ENCODE assay signal across 16 cellular contexts in the genomic region with DNA sequence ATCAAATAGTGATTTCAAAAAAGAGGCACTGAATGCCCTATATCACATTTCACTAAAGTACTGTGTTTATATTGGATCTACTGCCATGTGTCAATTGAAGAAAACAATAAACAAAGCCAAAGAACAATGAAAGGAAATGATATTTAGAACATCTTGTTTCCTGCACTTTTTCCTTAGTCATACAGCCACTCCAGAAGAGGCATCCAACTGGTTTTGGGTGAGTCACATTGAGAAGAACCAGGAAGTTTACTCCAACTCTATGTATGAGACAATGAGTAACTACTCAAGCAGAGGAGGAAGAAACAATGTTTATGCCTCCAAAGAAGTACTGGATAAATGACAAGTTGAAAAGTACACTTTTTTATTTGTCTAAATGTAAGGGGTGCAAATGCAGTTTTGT.
DNase-seq lines count a peak whose midpoint lies in the region; ATAC-seq, FAIRE-seq and TF ChIP-seq lines count a peak whose summit lies in the region.
"Had no signal": no experiment of that assay in that cellular context is flagged by ENCODE, and none has a peak within 500 bp of the region (broad histone marks: within the 10 kb centered on the region; RNA-seq: fewer than 3 reads in every experiment).

No MANE protein-coding gene starts in this region.

- H3K27me3 ChIP-seq in SK-N-SH (ENCODE audit: insufficient read depth) (no peaks in the 10 kb centered on the region; the same call in 1 of the 2 replicates), subcutaneous abdominal adipose tissue (ENCODE audit: control insufficient read depth in 5 of 5, insufficient read depth in 4 of 5, low read length in 5 of 5) (no peaks in the 10 kb centered on the region), HepG2 (ENCODE audit: control insufficient read depth in 1 of 2, insufficient read depth in 2 of 2, low read length in 2 of 2) (no peaks in the 10 kb centered on the region)

- CTCF ChIA-PET in SK-N-SH (lab: Yijun Ruan, JAX) (no interaction called here), HepG2 (lab: Yijun Ruan, JAX; ENCODE audit: low intra/inter-chr PET ratio, low total read pairs) (no interaction called here)

- H3K4me3 ChIP-seq in SK-N-SH (ENCODE audit: low read depth in 2 of 2, low read length in 1 of 2) (no peak overlapping the region), fibroblast of pulmonary artery (replicated peaks; ENCODE audit: low read depth, low read length) (no peak overlapping the region), subcutaneous abdominal adipose tissue (ENCODE audit: low read depth in 1 of 5, low read length in 5 of 5) (no peak overlapping the region), HepG2 (replicated peaks in 1 of 3; ENCODE audit: insufficient read depth in 1 of 3, low read depth in 2 of 3, low read length in 3 of 3) (no peak overlapping the region)

- POLR2A ChIA-PET in SK-N-SH (lab: Yijun Ruan, JAX) (no interaction called here), HepG2 (lab: Yijun Ruan, JAX) (no interaction called here)

- no peaks in the 10 kb centered on the region for H3F3A ChIP-seq in SK-N-SH (replicated peaks; ENCODE audit: insufficient read depth)

- no TSS peak for BruUV-seq in HepG2 (replicated peaks; lab: Mats Ljungman, UMichigan)

- no peak for FAIRE-seq in HepG2 (lab: Jason Lieb, UNC)
- FAIRE-seq: A204.1, frontal cortex, G401.6 had no signal

- H3K36me3 ChIP-seq in SK-N-SH (replicated peaks in 1 of 2; ENCODE audit: control insufficient read depth in 1 of 2, insufficient read depth in 2 of 2, low read length in 1 of 2) (no peaks in the 10 kb centered on the region), subcutaneous abdominal adipose tissue (ENCODE audit: control insufficient read depth in 5 of 5, insufficient read depth in 5 of 5, low read length in 5 of 5) (no peaks in the 10 kb centered on the region), HepG2 (replicated peaks in 1 of 2; ENCODE audit: control insufficient read depth in 1 of 2, insufficient read depth in 2 of 2, low read length in 2 of 2) (no peaks in the 10 kb centered on the region)

- peak overlapping the region in 1 of 2 experiments; percentile 34; a peak in 2 of 4 replicates for H3K27ac ChIP-seq in SK-N-SH (ENCODE audit: low read depth in 2 of 2, low read length in 1 of 2)
- H3K27ac ChIP-seq in subcutaneous abdominal adipose tissue (ENCODE audit: low read depth, low read length) = peak overlapping the region; percentile 55
- no peak overlapping the region for H3K27ac ChIP-seq in HepG2 (ENCODE audit: extremely low read length, insufficient read depth, low read length)

- H3K9me2 ChIP-seq in SK-N-SH = no peaks in the 10 kb centered on the region

- H3K4me1 ChIP-seq in SK-N-SH (ENCODE audit: control insufficient read depth in 1 of 2, insufficient read depth in 2 of 2, low read depth in 1 of 2, low read length in 1 of 2) = peaks cover 0 to 6% of the 10 kb centered on the region in 2 experiments; a peak in 2 of 4 replicates
- H3K4me1 ChIP-seq in subcutaneous abdominal adipose tissue (ENCODE audit: control insufficient read depth in 5 of 5, insufficient read depth in 5 of 5, low read length in 5 of 5) = peaks cover 0 to 4% (median 0%) of the 10 kb centered on the region in 5 donors
- H3K4me1 ChIP-seq in HepG2 (ENCODE audit: insufficient read depth, low read length) = no peaks in the 10 kb centered on the region

- H3K9me3 ChIP-seq in SK-N-SH (no peaks in the 10 kb centered on the region), subcutaneous abdominal adipose tissue (ENCODE audit: control insufficient read depth in 5 of 5, low read length in 5 of 5) (no peaks in the 10 kb centered on the region), HepG2 (ENCODE audit: low read length) (no peaks in the 10 kb centered on the region)

- H3K4me2 ChIP-seq in SK-N-SH (no peak overlapping the region), HepG2 (ENCODE audit: low read depth, low read length) (no peak overlapping the region)

- no peak for TF ChIP-seq RAD21 in SK-N-SH (IDR thresholded peaks at IDR 0.05; ENCODE audit: low read length)
- TF ChIP-seq RAD21 in HepG2 (CRISPR knock-in tag; IDR thresholded peaks at IDR 0.05) = no peak

- H3K79me2 ChIP-seq in SK-N-SH (ENCODE audit: insufficient read depth) (no peaks in the 10 kb centered on the region), HepG2 (ENCODE audit: insufficient read depth, low read length) (no peaks in the 10 kb centered on the region)

- 0 out of 2 replicates have a peak overlapping the region, but pooled peaks have one; percentile 17 for H2AFZ ChIP-seq in SK-N-SH (ENCODE audit: low read depth)
- no peak overlapping the region for H2AFZ ChIP-seq in HepG2 (ENCODE audit: low read length)

- H4K20me1 ChIP-seq in SK-N-SH (ENCODE audit: insufficient read depth) (no peaks in the 10 kb centered on the region), HepG2 (ENCODE audit: insufficient read depth, low read length) (no peaks in the 10 kb centered on the region)

- no peak for ATAC-seq in HepG2
- ATAC-seq: left lobe of liver had no signal

- no peak for TF ChIP-seq CTCF in SK-N-SH (IDR thresholded peaks at IDR 0.05)
- TF ChIP-seq CTCF in fibroblast of pulmonary artery (IDR thresholded peaks at IDR 0.05; ENCODE audit: low read length, missing control alignments) = no peak
- TF ChIP-seq CTCF in HepG2 (CRISPR knock-in tag; IDR thresholded peaks at IDR 0.05) = no peak

- intact Hi-C loops in HepG2 (cut with micrococcal nuclease; ENCODE audit: unreplicated experiment) = no loop called here

- TF ChIP-seq POLR2A in HepG2 (IDR thresholded peaks at IDR 0.05; ENCODE audit: insufficient read depth in 1 of 2, low read depth in 2 of 2, low read length in 2 of 2) = no peak

- TF ChIP-seq EP300 in SK-N-SH (IDR thresholded peaks at IDR 0.05; ENCODE audit: borderline replicate concordance in 1 of 2, low read depth in 1 of 2, low read length in 1 of 2) (no peak), HepG2 (IDR thresholded peaks at IDR 0.05; ENCODE audit: low read depth in 2 of 2, low read length in 2 of 2) (no peak), HepG2 (CRISPR knock-in tag; IDR thresholded peaks at IDR 0.05; ENCODE audit: borderline replicate concordance) (no peak)

- H3K9ac ChIP-seq in SK-N-SH (no peak overlapping the region), subcutaneous abdominal adipose tissue (ENCODE audit: low read length in 5 of 5) (no peak overlapping the region), HepG2 (ENCODE audit: insufficient read depth, low read depth, low read length) (no peak overlapping the region)

- DNase-seq in SIG-M5 treated with dmso at 0.1 percent for 504 hours (lab: John Stamatoyannopoulos, UW; ENCODE audit: unreplicated experiment) = peak; percentile 6
- no peak for DNase-seq in SIG-M5 (lab: John Stamatoyannopoulos, UW)
- no peak for DNase-seq in SK-N-SH
- peak; percentile 93 for DNase-seq in fibroblast of pulmonary artery (ENCODE audit: low read depth)
- DNase-seq in NCI-H1092 treated with DMSO at 0.1 percent for 48 hours (lab: John Stamatoyannopoulos, UW) = no peak
- no peak for DNase-seq in putamen (ENCODE audit: low spot score)
- DNase-seq in HepG2 (ENCODE audit: low spot score) = no peak
- DNase-seq: activated CD8-positive, alpha-beta memory T cell treated with anti-CD3 and anti-CD28 coated beads for 24 hours; activated naive CD8-positive, alpha-beta T cell treated with anti-CD3 and anti-CD28 coated beads, Interleukin-2, amount 10 ng/mL, durations not matched to agents 7 days and 5 days; NCI-H1417 treated with DMSO at 0.1 percent for 48 hours; T1000 had no signal

- in situ Hi-C loops in HepG2 (cut with HindIII; ENCODE audit: extremely low pct_ligation_motif_present, low pct_unique_long_range_greater_than_20kb) = no loop called here

TF ChIP-seq in SK-N-SH, 30 proteins besides CTCF, POLR2A, EP300 and RAD21 (continues in another document):
- TF ChIP-seq POLR2AphosphoS5 (IDR thresholded peaks at IDR 0.05; ENCODE audit: low read depth, low read length) (no peak), ELF1 (IDR thresholded peaks at IDR 0.05) (peak; percentile 67), NFIC (IDR thresholded peaks at IDR 0.05; ENCODE audit: borderline replicate concordance) (no peak), FOSL2 (IDR thresholded peaks at IDR 0.05; ENCODE audit: borderline replicate concordance, low read depth) (peak; percentile 70), GATA2 (CRISPR knock-in tag; IDR thresholded peaks at IDR 0.05) (no peak)
- TF ChIP-seq, protein P1, sequence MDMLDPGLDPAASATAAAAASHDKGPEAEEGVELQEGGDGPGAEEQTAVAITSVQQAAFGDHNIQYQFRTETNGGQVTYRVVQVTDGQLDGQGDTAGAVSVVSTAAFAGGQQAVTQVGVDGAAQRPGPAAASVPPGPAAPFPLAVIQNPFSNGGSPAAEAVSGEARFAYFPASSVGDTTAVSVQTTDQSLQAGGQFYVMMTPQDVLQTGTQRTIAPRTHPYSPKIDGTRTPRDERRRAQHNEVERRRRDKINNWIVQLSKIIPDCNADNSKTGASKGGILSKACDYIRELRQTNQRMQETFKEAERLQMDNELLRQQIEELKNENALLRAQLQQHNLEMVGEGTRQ (IDR thresholded peaks at IDR 0.05; ENCODE audit: borderline replicate concordance, low read depth, low read length) = no peak

TF ChIP-seq in HepG2, 621 proteins besides CTCF, POLR2A, EP300 and RAD21 (continues in another document):
- TF ChIP-seq RBAK (CRISPR knock-in tag; IDR thresholded peaks at IDR 0.05) = no peak
- TF ChIP-seq LRRFIP1 (CRISPR knock-in tag; conservative IDR thresholded peaks at IDR 0.05) = no peak

Comparison
In these comparisons a context has a peak if more than half of its experiments do, and no peak if none do; other contexts are left out.
1. DNase-seq: peak in SIG-M5 treated with dmso at 0.1 percent for 504 hours (single experiment) and fibroblast of pulmonary artery (single experiment); none in SIG-M5 (single experiment), SK-N-SH (single experiment), NCI-H1092 treated with DMSO at 0.1 percent for 48 hours (single experiment), putamen (single experiment) and HepG2 (single experiment).